In the genomic region with DNA sequence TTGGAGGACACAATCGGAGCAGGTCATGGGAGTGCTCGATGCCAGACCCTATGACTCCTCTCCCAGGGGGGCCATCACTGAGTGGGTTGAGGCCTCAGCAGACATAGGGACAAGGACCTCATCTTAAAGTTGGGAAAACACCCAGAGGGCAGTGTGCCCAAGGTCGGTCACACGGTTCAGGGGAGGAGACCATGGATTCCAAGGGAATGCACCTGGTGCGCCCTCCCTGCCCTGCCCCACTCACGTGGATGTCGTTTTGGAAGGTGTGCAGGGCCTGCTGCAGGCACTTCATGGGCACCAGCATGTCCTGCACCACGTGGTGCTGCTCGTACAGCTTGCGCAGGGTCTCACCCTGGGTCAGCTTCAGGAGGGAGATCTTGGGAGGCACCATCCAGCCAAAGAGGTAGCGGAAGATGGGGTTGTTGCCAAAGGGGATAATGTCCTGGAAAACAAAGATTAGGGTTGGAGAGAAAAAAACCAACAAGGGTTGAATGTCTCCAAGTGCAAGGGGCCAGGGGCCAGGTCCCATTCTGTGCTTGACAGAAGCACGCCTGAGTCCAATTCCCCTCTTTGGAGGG, we compare ENCODE assay signal across 2 cellular contexts.
TF ChIP-seq lines count a peak whose summit lies in the region.

No MANE protein-coding gene starts in this region.

TF ChIP-seq in IMR-90, 13 proteins besides CTCF, POLR2A, EP300 and RAD21:
- TF ChIP-seq, protein P1, sequence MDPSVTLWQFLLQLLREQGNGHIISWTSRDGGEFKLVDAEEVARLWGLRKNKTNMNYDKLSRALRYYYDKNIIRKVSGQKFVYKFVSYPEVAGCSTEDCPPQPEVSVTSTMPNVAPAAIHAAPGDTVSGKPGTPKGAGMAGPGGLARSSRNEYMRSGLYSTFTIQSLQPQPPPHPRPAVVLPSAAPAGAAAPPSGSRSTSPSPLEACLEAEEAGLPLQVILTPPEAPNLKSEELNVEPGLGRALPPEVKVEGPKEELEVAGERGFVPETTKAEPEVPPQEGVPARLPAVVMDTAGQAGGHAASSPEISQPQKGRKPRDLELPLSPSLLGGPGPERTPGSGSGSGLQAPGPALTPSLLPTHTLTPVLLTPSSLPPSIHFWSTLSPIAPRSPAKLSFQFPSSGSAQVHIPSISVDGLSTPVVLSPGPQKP (IDR thresholded peaks at IDR 0.05; ENCODE audit: borderline replicate concordance, low read depth, low read length): no peak
- TF ChIP-seq MAZ (IDR thresholded peaks at IDR 0.05; ENCODE audit: borderline replicate concordance, low read depth, low read length): no peak
- TF ChIP-seq, protein P2, sequence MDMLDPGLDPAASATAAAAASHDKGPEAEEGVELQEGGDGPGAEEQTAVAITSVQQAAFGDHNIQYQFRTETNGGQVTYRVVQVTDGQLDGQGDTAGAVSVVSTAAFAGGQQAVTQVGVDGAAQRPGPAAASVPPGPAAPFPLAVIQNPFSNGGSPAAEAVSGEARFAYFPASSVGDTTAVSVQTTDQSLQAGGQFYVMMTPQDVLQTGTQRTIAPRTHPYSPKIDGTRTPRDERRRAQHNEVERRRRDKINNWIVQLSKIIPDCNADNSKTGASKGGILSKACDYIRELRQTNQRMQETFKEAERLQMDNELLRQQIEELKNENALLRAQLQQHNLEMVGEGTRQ (IDR thresholded peaks at IDR 0.05; ENCODE audit: low read depth, low read length): no peak
- no peak for TF ChIP-seq CEBPB (IDR thresholded peaks at IDR 0.05; ENCODE audit: low read depth, low read length)
TF ChIP-seq in IMR-90: peak in this region for 0.

TF ChIP-seq in HepG2, 621 proteins besides CTCF, POLR2A, EP300 and RAD21:
- TF ChIP-seq AGO2 (optimal IDR thresholded peaks at IDR 0.05; ENCODE audit: low read depth, low read length): peak; percentile 60
- TF ChIP-seq RBM22 (optimal IDR thresholded peaks at IDR 0.05; ENCODE audit: low read length): peak; percentile 60
- TF ChIP-seq, protein P3, sequence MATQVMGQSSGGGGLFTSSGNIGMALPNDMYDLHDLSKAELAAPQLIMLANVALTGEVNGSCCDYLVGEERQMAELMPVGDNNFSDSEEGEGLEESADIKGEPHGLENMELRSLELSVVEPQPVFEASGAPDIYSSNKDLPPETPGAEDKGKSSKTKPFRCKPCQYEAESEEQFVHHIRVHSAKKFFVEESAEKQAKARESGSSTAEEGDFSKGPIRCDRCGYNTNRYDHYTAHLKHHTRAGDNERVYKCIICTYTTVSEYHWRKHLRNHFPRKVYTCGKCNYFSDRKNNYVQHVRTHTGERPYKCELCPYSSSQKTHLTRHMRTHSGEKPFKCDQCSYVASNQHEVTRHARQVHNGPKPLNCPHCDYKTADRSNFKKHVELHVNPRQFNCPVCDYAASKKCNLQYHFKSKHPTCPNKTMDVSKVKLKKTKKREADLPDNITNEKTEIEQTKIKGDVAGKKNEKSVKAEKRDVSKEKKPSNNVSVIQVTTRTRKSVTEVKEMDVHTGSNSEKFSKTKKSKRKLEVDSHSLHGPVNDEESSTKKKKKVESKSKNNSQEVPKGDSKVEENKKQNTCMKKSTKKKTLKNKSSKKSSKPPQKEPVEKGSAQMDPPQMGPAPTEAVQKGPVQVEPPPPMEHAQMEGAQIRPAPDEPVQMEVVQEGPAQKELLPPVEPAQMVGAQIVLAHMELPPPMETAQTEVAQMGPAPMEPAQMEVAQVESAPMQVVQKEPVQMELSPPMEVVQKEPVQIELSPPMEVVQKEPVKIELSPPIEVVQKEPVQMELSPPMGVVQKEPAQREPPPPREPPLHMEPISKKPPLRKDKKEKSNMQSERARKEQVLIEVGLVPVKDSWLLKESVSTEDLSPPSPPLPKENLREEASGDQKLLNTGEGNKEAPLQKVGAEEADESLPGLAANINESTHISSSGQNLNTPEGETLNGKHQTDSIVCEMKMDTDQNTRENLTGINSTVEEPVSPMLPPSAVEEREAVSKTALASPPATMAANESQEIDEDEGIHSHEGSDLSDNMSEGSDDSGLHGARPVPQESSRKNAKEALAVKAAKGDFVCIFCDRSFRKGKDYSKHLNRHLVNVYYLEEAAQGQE (IDR thresholded peaks at IDR 0.05; ENCODE audit: borderline replicate concordance in 1 of 2, low read depth in 1 of 2, low read length in 2 of 2): no peak
- TF ChIP-seq ZBTB1 (CRISPR knock-in tag; IDR thresholded peaks at IDR 0.05; ENCODE audit: borderline replicate concordance): no peak
- no peak for TF ChIP-seq SALL2 (CRISPR knock-in tag; IDR thresholded peaks at IDR 0.05)
- TF ChIP-seq NR2C2 (CRISPR knock-in tag; IDR thresholded peaks at IDR 0.05; ENCODE audit: borderline replicate concordance): no peak
- TF ChIP-seq ZBTB7A (CRISPR knock-in tag; IDR thresholded peaks at IDR 0.05): 0 out of 2 replicates have a peak, but pooled peaks have one; percentile 20
- no peak for TF ChIP-seq NONO (IDR thresholded peaks at IDR 0.05)
- TF ChIP-seq NONO (CRISPR knock-in tag; conservative IDR thresholded peaks at IDR 0.05): no peak
- no peak for TF ChIP-seq ADNP (CRISPR knock-in tag; IDR thresholded peaks at IDR 0.05)
- TF ChIP-seq, protein P4, sequence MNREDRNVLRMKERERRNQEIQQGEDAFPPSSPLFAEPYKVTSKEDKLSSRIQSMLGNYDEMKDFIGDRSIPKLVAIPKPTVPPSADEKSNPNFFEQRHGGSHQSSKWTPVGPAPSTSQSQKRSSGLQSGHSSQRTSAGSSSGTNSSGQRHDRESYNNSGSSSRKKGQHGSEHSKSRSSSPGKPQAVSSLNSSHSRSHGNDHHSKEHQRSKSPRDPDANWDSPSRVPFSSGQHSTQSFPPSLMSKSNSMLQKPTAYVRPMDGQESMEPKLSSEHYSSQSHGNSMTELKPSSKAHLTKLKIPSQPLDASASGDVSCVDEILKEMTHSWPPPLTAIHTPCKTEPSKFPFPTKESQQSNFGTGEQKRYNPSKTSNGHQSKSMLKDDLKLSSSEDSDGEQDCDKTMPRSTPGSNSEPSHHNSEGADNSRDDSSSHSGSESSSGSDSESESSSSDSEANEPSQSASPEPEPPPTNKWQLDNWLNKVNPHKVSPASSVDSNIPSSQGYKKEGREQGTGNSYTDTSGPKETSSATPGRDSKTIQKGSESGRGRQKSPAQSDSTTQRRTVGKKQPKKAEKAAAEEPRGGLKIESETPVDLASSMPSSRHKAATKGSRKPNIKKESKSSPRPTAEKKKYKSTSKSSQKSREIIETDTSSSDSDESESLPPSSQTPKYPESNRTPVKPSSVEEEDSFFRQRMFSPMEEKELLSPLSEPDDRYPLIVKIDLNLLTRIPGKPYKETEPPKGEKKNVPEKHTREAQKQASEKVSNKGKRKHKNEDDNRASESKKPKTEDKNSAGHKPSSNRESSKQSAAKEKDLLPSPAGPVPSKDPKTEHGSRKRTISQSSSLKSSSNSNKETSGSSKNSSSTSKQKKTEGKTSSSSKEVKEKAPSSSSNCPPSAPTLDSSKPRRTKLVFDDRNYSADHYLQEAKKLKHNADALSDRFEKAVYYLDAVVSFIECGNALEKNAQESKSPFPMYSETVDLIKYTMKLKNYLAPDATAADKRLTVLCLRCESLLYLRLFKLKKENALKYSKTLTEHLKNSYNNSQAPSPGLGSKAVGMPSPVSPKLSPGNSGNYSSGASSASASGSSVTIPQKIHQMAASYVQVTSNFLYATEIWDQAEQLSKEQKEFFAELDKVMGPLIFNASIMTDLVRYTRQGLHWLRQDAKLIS (CRISPR knock-in tag; IDR thresholded peaks at IDR 0.05): no peak
- 0 out of 2 replicates have a peak, but pooled peaks have one; percentile 53 for TF ChIP-seq PAF1 (CRISPR knock-in tag; IDR thresholded peaks at IDR 0.05)
TF ChIP-seq in HepG2: peak in this region for 4.
